ENCODE assay signal across 11 cellular contexts in genomic region chr5:129899454-129899853, GRCh38. TPM values are rescaled to one million over a fixed set of nuclear protein-coding genes. Genes with fewer than 3 reads are reported as not detected.
DNase-seq lines count a peak whose midpoint lies in the region; ATAC-seq, FAIRE-seq and TF ChIP-seq lines count a peak whose summit lies in the region.
"Had no signal": no experiment of that assay in that cellular context is flagged by ENCODE, and none has a peak within 500 bp of the region (broad histone marks: within the 10 kb centered on the region; RNA-seq: fewer than 3 reads in every experiment).

No MANE protein-coding gene starts in this region.

- no peaks in the 10 kb centered on the region for H3K9me3 ChIP-seq in A549
- H3K9me3 ChIP-seq in CD8-positive, alpha-beta memory T cell (ENCODE audit: low read length) = no peaks in the 10 kb centered on the region

- no peak overlapping the region for H3K4me3 Mint-ChIP-seq in activated naive CD4-positive, alpha-beta T cell treated with anti-CD3 and anti-CD28 coated beads for 36 hours
- H3K4me3 Mint-ChIP-seq in CD8-positive, alpha-beta memory T cell = no peak overlapping the region

- H3K9me3 Mint-ChIP-seq in activated naive CD4-positive, alpha-beta T cell treated with anti-CD3 and anti-CD28 coated beads for 36 hours = no peaks in the 10 kb centered on the region
- H3K9me3 Mint-ChIP-seq in CD8-positive, alpha-beta memory T cell = peaks cover 0 to 6% (median 3%) of the 10 kb centered on the region in 5 donors

- DNase-seq in A549 (ENCODE audit: low read depth in 1 of 2, low spot score in 1 of 2) (peak in 1 of 2 experiments; percentile 19), astrocyte of the spinal cord (ENCODE audit: low read depth, low spot score) (peak; percentile 54), left kidney (ENCODE audit: low read depth, low spot score) (peak; percentile 22), D341Med (ENCODE audit: low spot score) (no peak), EL (no peak)
- DNase-seq in activated naive CD4-positive, alpha-beta T cell treated with anti-CD3 and anti-CD28 coated beads for 36 hours = no peak
- no peak for DNase-seq in CD8-positive, alpha-beta memory T cell
- DNase-seq: COR-L47; stimulated activated CD4-positive, alpha-beta T cell treated with anti-CD3 and anti-CD28 coated beads, Interleukin-4, amount 100 ng/mL, for 24 hours had no signal

- intact Hi-C loops in activated naive CD4-positive, alpha-beta T cell treated with anti-CD3 and anti-CD28 coated beads for 36 hours (cut with micrococcal nuclease) = no loop called here

- TF ChIP-seq RAD21 in A549 (conservative IDR thresholded peaks at IDR 0.05 in 1 of 2, IDR thresholded peaks at IDR 0.05 in 1 of 2) = peak; percentile 53 to 67; a peak in 4 of 5 replicates

- H3K4me3 ChIP-seq in A549 (no peak overlapping the region), KMS-11 (IDR thresholded peaks at IDR 0.05; ENCODE audit: insufficient read depth, low read depth, low read length) (no peak overlapping the region), astrocyte of the spinal cord (ENCODE audit: low read depth, low read length) (no peak overlapping the region)
- H3K4me3 ChIP-seq in CD8-positive, alpha-beta memory T cell (ENCODE audit: low read length) = no peak overlapping the region

- H3K36me3 Mint-ChIP-seq in activated naive CD4-positive, alpha-beta T cell treated with anti-CD3 and anti-CD28 coated beads for 36 hours (ENCODE audit: low read depth) = no peaks in the 10 kb centered on the region
- no peaks in the 10 kb centered on the region for H3K36me3 Mint-ChIP-seq in CD8-positive, alpha-beta memory T cell

- H3K4me1 ChIP-seq in A549 (no peaks in the 10 kb centered on the region), KMS-11 (ENCODE audit: low read depth, poor library complexity, severe bottlenecking) (no peaks in the 10 kb centered on the region)
- H3K4me1 ChIP-seq in CD8-positive, alpha-beta memory T cell (ENCODE audit: insufficient read depth, low read length) = no peaks in the 10 kb centered on the region

- H3K9ac ChIP-seq in KMS-11 = no peak overlapping the region

- H4K20me1 ChIP-seq in KMS-11 (ENCODE audit: insufficient read depth) = no peaks in the 10 kb centered on the region

- no peak for TF ChIP-seq EP300 in A549 (IDR thresholded peaks at IDR 0.05)

- no peaks in the 10 kb centered on the region for H3K79me2 ChIP-seq in KMS-11 (ENCODE audit: insufficient read depth, low read depth)

- no peak for TF ChIP-seq POLR2A in A549 (IDR thresholded peaks at IDR 0.05; ENCODE audit: low read length)

- no peak overlapping the region for H2AFZ ChIP-seq in KMS-11 (ENCODE audit: low read depth)

- peak; percentile 51 for TF ChIP-seq CTCF in A549 (IDR thresholded peaks at IDR 0.05)
- 0 out of 2 replicates have a peak, but pooled peaks have one; percentile 23 for TF ChIP-seq CTCF in KMS-11 (conservative IDR thresholded peaks at IDR 0.05; ENCODE audit: low read depth, low read length)
- TF ChIP-seq CTCF in astrocyte of the spinal cord (IDR thresholded peaks at IDR 0.05; ENCODE audit: low read depth, low read length) = peak; percentile 20

- no peaks in the 10 kb centered on the region for H3K27me3 ChIP-seq in KMS-11 (ENCODE audit: insufficient read depth, low read depth)
- no peaks in the 10 kb centered on the region for H3K27me3 ChIP-seq in CD8-positive, alpha-beta memory T cell (ENCODE audit: insufficient read depth, low read length, poor library complexity, severe bottlenecking)

- in situ Hi-C loops in astrocyte of the spinal cord (cut with HindIII; ENCODE audit: low sequenced_read_pairs) = no loop called here

- no peak overlapping the region for H3K27ac ChIP-seq in A549
- H3K27ac ChIP-seq in KMS-11 = no peak overlapping the region
- H3K27ac ChIP-seq in CD8-positive, alpha-beta memory T cell (ENCODE audit: low read depth, low read length) = no peak overlapping the region

- H3K36me3 ChIP-seq in KMS-11 (ENCODE audit: insufficient read depth) = no peaks in the 10 kb centered on the region
- H3K36me3 ChIP-seq in CD8-positive, alpha-beta memory T cell (ENCODE audit: insufficient read depth, low read length) = no peaks in the 10 kb centered on the region

- peaks cover 21% of the 10 kb centered on the region for H3K27me3 Mint-ChIP-seq in activated naive CD4-positive, alpha-beta T cell treated with anti-CD3 and anti-CD28 coated beads for 36 hours (ENCODE audit: low read depth)
- H3K27me3 Mint-ChIP-seq in CD8-positive, alpha-beta memory T cell = peaks cover 12 to 23% of the 10 kb centered on the region in 2 donors

- FAIRE-seq in A549 (lab: Jason Lieb, UNC) = no peak
- FAIRE-seq: urothelium cell line had no signal

- CTCF ChIA-PET in A549 (lab: Yijun Ruan, JAX) = interaction anchor here (1.0 kb wide), 1 partner anchor 416 kb away, joined by 3 read pairs; no protein-coding TSS in a partner anchor
- CTCF ChIA-PET in activated naive CD4-positive, alpha-beta T cell treated with anti-CD3 and anti-CD28 coated beads for 36 hours (lab: Charles Lee) = no interaction called here
- CTCF ChIA-PET in CD8-positive, alpha-beta memory T cell (lab: Charles Lee) = no interaction called here

- no peak for ATAC-seq in A549

- peaks cover 4% of the 10 kb centered on the region for H3K4me1 Mint-ChIP-seq in activated naive CD4-positive, alpha-beta T cell treated with anti-CD3 and anti-CD28 coated beads for 36 hours (ENCODE audit: low read depth)
- H3K4me1 Mint-ChIP-seq in CD8-positive, alpha-beta memory T cell = peaks cover 6 to 8% (median 7%) of the 10 kb centered on the region in 3 donors

- H3K4me2 ChIP-seq in A549 (no peak overlapping the region), KMS-11 (no peak overlapping the region)

- no peak overlapping the region for H3K27ac Mint-ChIP-seq in activated naive CD4-positive, alpha-beta T cell treated with anti-CD3 and anti-CD28 coated beads for 36 hours
- no peak overlapping the region for H3K27ac Mint-ChIP-seq in CD8-positive, alpha-beta memory T cell

- POLR2A ChIA-PET in A549 (lab: Yijun Ruan, JAX) = no interaction called here
- POLR2A ChIA-PET in CD8-positive, alpha-beta memory T cell (lab: Charles Lee) = no interaction called here

TF ChIP-seq in A549, 52 proteins besides CTCF, POLR2A, EP300 and RAD21:
- TF ChIP-seq HMGXB4 (CRISPR knock-in tag; IDR thresholded peaks at IDR 0.05; ENCODE audit: borderline replicate concordance) = no peak
- peak; percentile 47; the same call in 2 of the 3 replicates for TF ChIP-seq SMC3 (IDR thresholded peaks at IDR 0.05)

RNA-seq across cellular contexts. Expression of gene CHSY3, which starts 4.8 kb away (rescaled TPM):
- 0.12 and 0.37 TPM in 2 replicates for polyA plus RNA-seq in A549 (2011; rRNA removed)
- 0.04 and 0.05 TPM in 2 replicates for polyA plus RNA-seq in A549 (2012; cell fraction: cytosol; rRNA removed)
- polyA plus RNA-seq in A549 (2012; cell fraction: nucleus; rRNA removed) = 0.11 TPM in 2 replicates
- polyA plus RNA-seq in A549 (2017; fragmentation: RNase III; extraction: RNeasy Plus Mini Kit Qiagen cat#74134 plus additional on column Dnase treatment) = 0.04 to 0.06 TPM (median 0.04 TPM) in 3 replicates
- polyA minus RNA-seq in A549 (2011; rRNA and poly(A)+ RNA removed) = 0.08 and 0.78 TPM in 2 replicates
- total RNA-seq in activated naive CD4-positive, alpha-beta T cell treated with anti-CD3 and anti-CD28 coated beads for 36 hours = not detected
- not detected for total RNA-seq in CD8-positive, alpha-beta memory T cell
- polyA plus RNA-seq in CD8-positive, alpha-beta memory T cell = not detected

Comparison
In these comparisons a context has a peak if more than half of its experiments do, and no peak if none do; other contexts are left out.
1. DNase-seq: peak in astrocyte of the spinal cord (single experiment) and left kidney (single experiment); none in activated naive CD4-positive, alpha-beta T cell treated with anti-CD3 and anti-CD28 coated beads for 36 hours (single experiment), D341Med (single experiment), EL (single experiment) and CD8-positive, alpha-beta memory T cell (0 of 5).
2. Peak in every context shown above with its lines, with median percentiles within 50 percentile points of each other: CTCF ChIP-seq.